Comparison of ENCODE assay signal across 8 cellular contexts in genomic region chr11:62709262-62710000, GRCh38. TPM values are rescaled to one million over a fixed set of nuclear protein-coding genes. Genes with fewer than 3 reads are reported as not detected.
DNase-seq lines count a peak whose midpoint lies in the region; ATAC-seq lines count a peak whose summit lies in the region.

No MANE protein-coding gene starts in this region.

- peaks cover 78% of the 10 kb centered on the region for H3K4me1 Mint-ChIP-seq in activated CD4-positive, alpha-beta T cell treated with anti-CD3 and anti-CD28 coated beads, Interleukin-2, amount 10 ng/mL, durations not matched to agents 7 days and 5 days

- peak; percentile 60 for ATAC-seq in GM18861 (IDR thresholded peaks at IDR 0.05; ENCODE audit: unreplicated experiment)
- peak; percentile 59 for ATAC-seq in HG03097 (IDR thresholded peaks at IDR 0.05; ENCODE audit: low FRiP score, unreplicated experiment)
- ATAC-seq in left lobe of liver = peak; percentile 75

- H3K4me3 Mint-ChIP-seq in activated CD4-positive, alpha-beta T cell treated with anti-CD3 and anti-CD28 coated beads, Interleukin-2, amount 10 ng/mL, durations not matched to agents 7 days and 5 days = peak overlapping the region; percentile 79

- peak; percentile 96 for DNase-seq in A172 (ENCODE audit: low spot score)
- peak; percentile 95 for DNase-seq in NCI-H345 treated with DMSO at 0.1 percent for 48 hours (lab: John Stamatoyannopoulos, UW; ENCODE audit: unreplicated experiment)
- DNase-seq in activated CD4-positive, alpha-beta T cell treated with anti-CD3 and anti-CD28 coated beads, Interleukin-2, amount 10 ng/mL, durations not matched to agents 7 days and 5 days = peak; percentile 98
- peak; percentile 91 for DNase-seq in dedifferentiated amniotic fluid mesenchymal stem cell (ENCODE audit: extremely low spot score)
- peak; percentile 97 for DNase-seq in left lobe of liver (ENCODE audit: low spot score)
- DNase-seq in stimulated activated CD4-positive, alpha-beta T cell treated with anti-CD3 and anti-CD28 coated beads, Interleukin-1b, Interleukin-23, amount 100 ng/mL, for 48 hours = peak; percentile 97

- peaks cover 47% of the 10 kb centered on the region for H3K36me3 Mint-ChIP-seq in activated CD4-positive, alpha-beta T cell treated with anti-CD3 and anti-CD28 coated beads, Interleukin-2, amount 10 ng/mL, durations not matched to agents 7 days and 5 days (ENCODE audit: low read depth)

- POLR2A ChIA-PET in activated CD4-positive, alpha-beta T cell treated with anti-CD3 and anti-CD28 coated beads, Interleukin-2, amount 10 ng/mL, durations not matched to agents 7 days and 5 days (lab: Charles Lee) = interaction anchor here (0.6 to 1.0 kb wide), 5 partner anchors 18 to 1158 kb away, joined by 3 to 4 read pairs (median 3); partner anchors contain the start of genes HNRNPUL2, SLC3A2 and ZBTB3

- H3K27me3 Mint-ChIP-seq in activated CD4-positive, alpha-beta T cell treated with anti-CD3 and anti-CD28 coated beads, Interleukin-2, amount 10 ng/mL, durations not matched to agents 7 days and 5 days = no peaks in the 10 kb centered on the region

- peak overlapping the region; percentile 93 for H3K27ac Mint-ChIP-seq in activated CD4-positive, alpha-beta T cell treated with anti-CD3 and anti-CD28 coated beads, Interleukin-2, amount 10 ng/mL, durations not matched to agents 7 days and 5 days

- H3K9me3 Mint-ChIP-seq in activated CD4-positive, alpha-beta T cell treated with anti-CD3 and anti-CD28 coated beads, Interleukin-2, amount 10 ng/mL, durations not matched to agents 7 days and 5 days = no peaks in the 10 kb centered on the region

- CTCF ChIA-PET in activated CD4-positive, alpha-beta T cell treated with anti-CD3 and anti-CD28 coated beads, Interleukin-2, amount 10 ng/mL, durations not matched to agents 7 days and 5 days (lab: Charles Lee) = interaction anchor here (0.6 to 2.5 kb wide), 12 partner anchors 9 to 315 kb away, joined by 3 to 10 read pairs (median 3); partner anchors contain the start of genes HNRNPUL2 and TUT1

RNA-seq across cellular contexts. Expression of gene GNG3, which starts 2.0 kb away (rescaled TPM):
- total RNA-seq in A172 (2014; rRNA removed; shearing (Covaris generic)) = not detected in 2 replicates
- total RNA-seq in activated CD4-positive, alpha-beta T cell treated with anti-CD3 and anti-CD28 coated beads, Interleukin-2, amount 10 ng/mL, durations not matched to agents 7 days and 5 days = not detected
- total RNA-seq in left lobe of liver = 0.20 TPM

RNA-seq across cellular contexts. Expression of gene BSCL2, which starts 2.2 kb away (rescaled TPM):
- 141 and 186 TPM in 2 replicates for total RNA-seq in A172 (2014; rRNA removed; shearing (Covaris generic))
- total RNA-seq in activated CD4-positive, alpha-beta T cell treated with anti-CD3 and anti-CD28 coated beads, Interleukin-2, amount 10 ng/mL, durations not matched to agents 7 days and 5 days = 10 to 100 TPM; 28.3 to 41.0 TPM
- total RNA-seq in left lobe of liver = 35.1 TPM

RNA-seq across cellular contexts. Expression of gene HNRNPUL2, which starts 17.8 kb away (rescaled TPM):
- 5.1 and 6.5 TPM in 2 replicates for total RNA-seq in A172 (2014; rRNA removed; shearing (Covaris generic))
- total RNA-seq in activated CD4-positive, alpha-beta T cell treated with anti-CD3 and anti-CD28 coated beads, Interleukin-2, amount 10 ng/mL, durations not matched to agents 7 days and 5 days = 10 to 100 TPM; 67.9 to 69.0 TPM
- total RNA-seq in left lobe of liver = 13.7 TPM

RNA-seq across cellular contexts. Expression of gene TTC9C, which starts 18.9 kb away (rescaled TPM):
- 41.0 and 69.6 TPM in 2 replicates for total RNA-seq in A172 (2014; rRNA removed; shearing (Covaris generic))
- 10 to 100 TPM; 51.1 to 59.9 TPM for total RNA-seq in activated CD4-positive, alpha-beta T cell treated with anti-CD3 and anti-CD28 coated beads, Interleukin-2, amount 10 ng/mL, durations not matched to agents 7 days and 5 days
- total RNA-seq in left lobe of liver = 11.2 TPM

RNA-seq across cellular contexts. Expression of gene LRRN4CL, which starts 20.1 kb away (rescaled TPM):
- total RNA-seq in A172 (2014; rRNA removed; shearing (Covaris generic)) = 2.8 and 5.1 TPM in 2 replicates
- total RNA-seq in activated CD4-positive, alpha-beta T cell treated with anti-CD3 and anti-CD28 coated beads, Interleukin-2, amount 10 ng/mL, durations not matched to agents 7 days and 5 days = under 1 TPM; 0.17 to 0.40 TPM
- total RNA-seq in left lobe of liver = not detected

Comparison
In these comparisons a context has a peak if more than half of its experiments do, and no peak if none do; other contexts are left out.
1. Peak in every context shown above with its lines: DNase-seq and ATAC-seq.